12 cellular contexts compared by ENCODE assay signal in the genomic region with DNA sequence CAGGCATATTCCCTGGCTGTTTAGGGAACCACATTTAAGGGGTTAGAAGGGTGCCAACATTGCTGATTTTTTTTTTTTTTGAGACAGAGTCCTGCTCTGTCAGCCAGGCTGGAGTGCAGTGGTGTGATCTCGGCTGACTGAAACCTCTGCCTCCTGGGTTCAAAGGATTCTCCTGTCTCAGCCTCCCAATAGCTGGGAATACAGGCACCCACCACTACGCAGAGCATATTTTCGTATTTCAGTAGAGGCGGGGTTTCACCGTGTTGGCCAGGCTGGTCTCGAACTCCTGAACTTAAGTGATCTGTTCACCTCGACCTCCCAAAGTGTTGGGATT. TPM values are rescaled to one million over a fixed set of nuclear protein-coding genes. Genes with fewer than 3 reads are reported as not detected.
"Had no signal": no experiment of that assay in that cellular context is flagged by ENCODE, and none has a peak within 500 bp of the region (broad histone marks: within the 10 kb centered on the region; RNA-seq: fewer than 3 reads in every experiment).

No MANE protein-coding gene starts in this region.

- FAIRE-seq: astrocyte, colon, islet of Langerhans had no signal

- H3K4me3 Mint-ChIP-seq: activated CD4-positive, alpha-beta memory T cell treated with anti-CD3 and anti-CD28 coated beads for 36 hours; nephron had no signal

- H3K36me3 Mint-ChIP-seq: activated CD4-positive, alpha-beta memory T cell treated with anti-CD3 and anti-CD28 coated beads for 36 hours had no signal

- H3K9me3 ChIP-seq: heart left ventricle, upper lobe of right lung had no signal

- H3K9me3 Mint-ChIP-seq: activated CD4-positive, alpha-beta memory T cell treated with anti-CD3 and anti-CD28 coated beads for 36 hours; nephron had no signal

- H3K4me3 ChIP-seq: cardiac muscle cell, heart left ventricle, upper lobe of right lung had no signal

- H3K27me3 ChIP-seq: cardiac muscle cell had no signal

- H3K4me1 ChIP-seq: heart left ventricle, upper lobe of right lung had no signal

- H3K4me1 Mint-ChIP-seq: nephron had no signal

- H3K27ac ChIP-seq: cardiac muscle cell, heart left ventricle, upper lobe of right lung had no signal

- H3K36me3 ChIP-seq: cardiac muscle cell, heart left ventricle, upper lobe of right lung had no signal

- H3K27ac Mint-ChIP-seq: activated CD4-positive, alpha-beta memory T cell treated with anti-CD3 and anti-CD28 coated beads for 36 hours; nephron had no signal

RNA-seq across cellular contexts. Expression of a gene that starts 7.8 kb away (rescaled TPM):
- total RNA-seq: activated CD4-positive, alpha-beta memory T cell treated with anti-CD3 and anti-CD28 coated beads for 36 hours; astrocyte; heart left ventricle; mammary epithelial cell; mucosa of gallbladder; osteocyte; temporal lobe; upper lobe of right lung had no signal
- polyA plus RNA-seq: heart left ventricle, mammary epithelial cell had no signal

RNA-seq across cellular contexts. Expression of a gene that starts 9.6 kb away (rescaled TPM):
- total RNA-seq: activated CD4-positive, alpha-beta memory T cell treated with anti-CD3 and anti-CD28 coated beads for 36 hours; astrocyte; cardiac muscle cell; heart left ventricle; mammary epithelial cell; mucosa of gallbladder; osteocyte; temporal lobe; upper lobe of right lung had no signal
- polyA plus RNA-seq: cardiac muscle cell, heart left ventricle, mammary epithelial cell had no signal

RNA-seq across cellular contexts. Expression of a gene that starts 45.1 kb away (rescaled TPM):
- total RNA-seq: activated CD4-positive, alpha-beta memory T cell treated with anti-CD3 and anti-CD28 coated beads for 36 hours; astrocyte; cardiac muscle cell; heart left ventricle; mammary epithelial cell; mucosa of gallbladder; osteocyte; temporal lobe; upper lobe of right lung had no signal
- polyA plus RNA-seq: cardiac muscle cell, heart left ventricle, mammary epithelial cell had no signal
